ENCODE assay signal across 23 cellular contexts in genomic region chr3:184760337-184761119, GRCh38. TPM values are rescaled to one million over a fixed set of nuclear protein-coding genes. Genes with fewer than 3 reads are reported as not detected.
DNase-seq lines count a peak whose midpoint lies in the region; ATAC-seq and TF ChIP-seq lines count a peak whose summit lies in the region.
"Had no signal": no experiment of that assay in that cellular context is flagged by ENCODE, and none has a peak within 500 bp of the region (broad histone marks: within the 10 kb centered on the region; RNA-seq: fewer than 3 reads in every experiment).

No MANE protein-coding gene starts in this region.

- no peak overlapping the region for H4K8ac ChIP-seq in neuronal stem cell (ENCODE audit: low read depth, low read length)

- no peak overlapping the region for H2BK120ac ChIP-seq in neuronal stem cell (ENCODE audit: low read depth, low read length)

- H3K9me3 ChIP-seq in AG04450 (ENCODE audit: control insufficient read depth, insufficient read depth, low read length) (no peaks in the 10 kb centered on the region), SK-N-MC (ENCODE audit: low read depth, low read length) (no peaks in the 10 kb centered on the region), esophagus squamous epithelium (no peaks in the 10 kb centered on the region), neuronal stem cell (replicated peaks in 1 of 2; ENCODE audit: control insufficient read depth in 2 of 2, insufficient read depth in 1 of 2, low read depth in 1 of 2, low read length in 2 of 2) (no peaks in the 10 kb centered on the region)
- H3K9me3 ChIP-seq: upper lobe of right lung had no signal

- no peak overlapping the region for H3K27ac Mint-ChIP-seq in activated T-cell treated with anti-CD3 and anti-CD28 coated beads, Interleukin-2, amount 50 U/mL, for 72 hours
- H3K27ac Mint-ChIP-seq: activated B cell treated with CpG ODN at 0.5 μM for 24 hours; activated CD4-positive, alpha-beta memory T cell treated with anti-CD3 and anti-CD28 coated beads, Interleukin-2, amount 10 ng/mL, durations not matched to agents 7 days and 5 days; GM23338 had no signal

- no peak overlapping the region for H3K23ac ChIP-seq in neuronal stem cell (ENCODE audit: low read depth, low read length, poor library complexity)

- peak overlapping the region; percentile 21 for H3K18ac ChIP-seq in neuronal stem cell (ENCODE audit: low read length)

- no peak overlapping the region for H3K4me2 ChIP-seq in neuronal stem cell (ENCODE audit: insufficient read depth, low read length, poor library complexity, severe bottlenecking)
- H3K4me2 ChIP-seq: GM23338 had no signal

- no peak overlapping the region for H3K4ac ChIP-seq in neuronal stem cell (ENCODE audit: low read length)

- no peak overlapping the region for H2AFZ ChIP-seq in neuronal stem cell (ENCODE audit: low read length)
- H2AFZ ChIP-seq: GM23338 had no signal

- H3K27me3 ChIP-seq in AG04450 (ENCODE audit: control insufficient read depth, insufficient read depth, low read length) (no peaks in the 10 kb centered on the region), esophagus squamous epithelium (no peaks in the 10 kb centered on the region), neuronal stem cell (ENCODE audit: control insufficient read depth in 3 of 3, insufficient read depth in 3 of 3, low read depth in 1 of 3, low read length in 3 of 3) (peaks cover 0 to 37% (median 0%) of the 10 kb centered on the region in 3 experiments)
- H3K27me3 ChIP-seq: upper lobe of right lung had no signal

- H3K27ac ChIP-seq in AG04450 (ENCODE audit: low read depth, low read length) (peak overlapping the region; percentile 85), SK-N-MC (peak overlapping the region; percentile 94), esophagus squamous epithelium (peak overlapping the region in 3 of 4 donors; percentile 7 to 38 (median 29)), neuronal stem cell (replicated peaks; ENCODE audit: low read length) (no peak overlapping the region)
- H3K27ac ChIP-seq: C4-2B, HL-60, upper lobe of right lung had no signal

- DNase-seq in AG04450 (ENCODE audit: low read depth, low spot score) (no peak), SK-N-MC (ENCODE audit: low read depth, low spot score) (no peak), esophagus squamous epithelium (lab: John Stamatoyannopoulos, UW) (no peak), neuronal stem cell (ENCODE audit: low spot score) (no peak), head of caudate nucleus (no peak)
- no peak for DNase-seq in activated T-cell treated with anti-CD3 and anti-CD28 coated beads, Interleukin-2, amount 50 U/mL, for 72 hours
- DNase-seq: activated B cell treated with CpG ODN at 0.5 μM for 24 hours; activated CD4-positive, alpha-beta memory T cell treated with anti-CD3 and anti-CD28 coated beads, Interleukin-2, amount 10 ng/mL, durations not matched to agents 7 days and 5 days; activated gamma-delta T cell treated with Interleukin-2 at 50 U/mL for 16 hours; activated T-cell treated with anti-CD3 and anti-CD28 coated beads for 4 hours; Calu3; foreskin fibroblast; NCI-H1417 treated with DMSO at 0.1 percent for 48 hours; NK-92 treated with Interleukin-12 subunit alpha and Interleukin-12 subunit beta, amount 100 ng/mL, for 24 hours; stimulated activated CD4-positive, alpha-beta T cell treated with anti-CD3 and anti-CD28 coated beads, Interleukin-15, amount 100 ng/mL, for 24 hours; stimulated activated CD8-positive, alpha-beta memory T cell treated with anti-CD3 and anti-CD28 coated beads, Interleukin-4, amount 100 ng/mL, for 48 hours; upper lobe of right lung had no signal

- H3K27me3 Mint-ChIP-seq in activated T-cell treated with anti-CD3 and anti-CD28 coated beads, Interleukin-2, amount 50 U/mL, for 72 hours (ENCODE audit: low read depth) = no peaks in the 10 kb centered on the region

- peak overlapping the region; percentile 50 for H2AK5ac ChIP-seq in neuronal stem cell (ENCODE audit: low read depth, low read length)

- POLR2A ChIA-PET in AG04450 (lab: Yijun Ruan, JAX) = interaction anchor here (0.7 kb wide), 1 partner anchor 22 kb away, joined by 4 read pairs; no protein-coding TSS in a partner anchor

- H2BK15ac ChIP-seq in neuronal stem cell (ENCODE audit: low read length) = no peak overlapping the region

- no peak overlapping the region for H2BK5ac ChIP-seq in neuronal stem cell (ENCODE audit: low read length)

- TF ChIP-seq POLR2A in esophagus squamous epithelium (IDR thresholded peaks at IDR 0.05) = no peak

- H3K36me3 Mint-ChIP-seq in activated T-cell treated with anti-CD3 and anti-CD28 coated beads, Interleukin-2, amount 50 U/mL, for 72 hours (ENCODE audit: insufficient read depth in 2 of 2) = no peaks in the 10 kb centered on the region

- H4K91ac ChIP-seq in neuronal stem cell (ENCODE audit: low read depth, low read length, poor library complexity) = no peak overlapping the region

- peaks cover 5% of the 10 kb centered on the region for H3K4me1 Mint-ChIP-seq in activated T-cell treated with anti-CD3 and anti-CD28 coated beads, Interleukin-2, amount 50 U/mL, for 72 hours (ENCODE audit: low read depth)

- CTCF ChIA-PET in AG04450 (lab: Charles Lee) = interaction anchor here (1.0 kb wide), 2 partner anchors 33 to 199 kb away, joined by 4 to 5 read pairs; partner anchors contain the start of gene EPHB3

- H3K4me1 ChIP-seq in esophagus squamous epithelium = peaks cover 9 to 69% (median 28%) of the 10 kb centered on the region in 3 donors
- peaks cover 6 to 13% of the 10 kb centered on the region in 2 donors for H3K4me1 ChIP-seq in neuronal stem cell (ENCODE audit: control insufficient read depth in 2 of 2, insufficient read depth in 1 of 2, low read depth in 1 of 2, low read length in 2 of 2)
- H3K4me1 ChIP-seq: upper lobe of right lung had no signal

- H3K14ac ChIP-seq in neuronal stem cell (ENCODE audit: low read length) = no peak overlapping the region

- H3K9ac ChIP-seq in SK-N-MC (ENCODE audit: insufficient read length) (peak overlapping the region; percentile 35), neuronal stem cell (ENCODE audit: low read depth, low read length, poor library complexity) (peak overlapping the region; percentile 51)

- no peak overlapping the region for H3K4me3 Mint-ChIP-seq in activated T-cell treated with anti-CD3 and anti-CD28 coated beads, Interleukin-2, amount 50 U/mL, for 72 hours
- H3K4me3 Mint-ChIP-seq: activated B cell treated with CpG ODN at 0.5 μM for 24 hours; activated CD4-positive, alpha-beta memory T cell treated with anti-CD3 and anti-CD28 coated beads, Interleukin-2, amount 10 ng/mL, durations not matched to agents 7 days and 5 days; GM23338 had no signal

- WGBS in esophagus squamous epithelium, 2 donors = 56 to 58% methylated on average over 6 to 8 of the region's 9 CpGs
- 100% methylated on average over 2 of the region's 9 CpGs; no CpG with 5 or more reads in 1 of the 2 donors for WGBS in neuronal stem cell (ENCODE audit: extremely low coverage in 2 of 2, insufficient read length in 2 of 2, insufficient replicate concordance in 1 of 2), 2 donors

- H2BK12ac ChIP-seq in neuronal stem cell (ENCODE audit: low read length) = no peak overlapping the region

- H3K79me1 ChIP-seq in neuronal stem cell (ENCODE audit: low read depth, low read length) = no peaks in the 10 kb centered on the region

- intact Hi-C loops in esophagus squamous epithelium (cut with DNase I) = no loop called here
- intact Hi-C loops in head of caudate nucleus (cut with DNase I) = no loop called here

- ATAC-seq in HG03095 (IDR thresholded peaks at IDR 0.05; ENCODE audit: unreplicated experiment) (no peak), HG03342 (IDR thresholded peaks at IDR 0.05; ENCODE audit: unreplicated experiment) (no peak)
- ATAC-seq in activated T-cell treated with anti-CD3 and anti-CD28 coated beads, Interleukin-2, amount 50 U/mL, for 72 hours (replicated peaks in 1 of 2) = no peak
- ATAC-seq: GM23338, upper lobe of right lung had no signal

- no peak overlapping the region for H3K4me3 ChIP-seq in AG04450 (ENCODE audit: low read depth, low read length)
- H3K4me3 ChIP-seq in SK-N-MC = peak overlapping the region; percentile 46
- no peak overlapping the region for H3K4me3 ChIP-seq in esophagus squamous epithelium
- H3K4me3 ChIP-seq in neuronal stem cell (ENCODE audit: low read length in 2 of 2) = no peak overlapping the region
- H3K4me3 ChIP-seq: dorsolateral prefrontal cortex, GM23338, upper lobe of right lung had no signal

- H3K36me3 ChIP-seq in SK-N-MC (ENCODE audit: insufficient read depth, low read length) (no peaks in the 10 kb centered on the region), esophagus squamous epithelium (no peaks in the 10 kb centered on the region), neuronal stem cell (replicated peaks in 1 of 2; ENCODE audit: control insufficient read depth in 2 of 2, insufficient read depth in 2 of 2, low read length in 2 of 2) (no peaks in the 10 kb centered on the region)
- H3K36me3 ChIP-seq: upper lobe of right lung had no signal

- TF ChIP-seq CTCF in AG04450 (IDR thresholded peaks at IDR 0.05; ENCODE audit: low read depth, low read length) (no peak), esophagus squamous epithelium (IDR thresholded peaks at IDR 0.05) (no peak)

- no peaks in the 10 kb centered on the region for H3K9me3 Mint-ChIP-seq in activated T-cell treated with anti-CD3 and anti-CD28 coated beads, Interleukin-2, amount 50 U/mL, for 72 hours
- H3K9me3 Mint-ChIP-seq: activated B cell treated with CpG ODN at 0.5 μM for 24 hours; activated CD4-positive, alpha-beta memory T cell treated with anti-CD3 and anti-CD28 coated beads, Interleukin-2, amount 10 ng/mL, durations not matched to agents 7 days and 5 days; GM23338 had no signal

RNA-seq across cellular contexts. Expression of gene MAGEF1, which starts 48.7 kb away (rescaled TPM):
- polyA plus RNA-seq in AG04450 (2011; rRNA removed) = 19.8 and 23.4 TPM in 2 replicates
- polyA minus RNA-seq in AG04450 (2011; rRNA and poly(A)+ RNA removed) = 8.0 and 10.8 TPM in 2 replicates
- 10 to 100 TPM; 18.3 to 28.4 (median 20.6) TPM for total RNA-seq in esophagus squamous epithelium
- polyA plus RNA-seq in neuronal stem cell (2013, experiment 1 of 2) = 67.9 TPM
- 67.5 TPM for polyA plus RNA-seq in neuronal stem cell (2013, experiment 2 of 2)
- total RNA-seq in activated T-cell treated with anti-CD3 and anti-CD28 coated beads, Interleukin-2, amount 50 U/mL, for 72 hours = 10 to 100 TPM; 27.9 to 28.1 TPM

RNA-seq across cellular contexts. Expression of gene VPS8, which starts 51.4 kb away (rescaled TPM):
- polyA plus RNA-seq in AG04450 (2011; rRNA removed) = 33.4 and 40.6 TPM in 2 replicates
- polyA minus RNA-seq in AG04450 (2011; rRNA and poly(A)+ RNA removed) = 48.0 and 97.7 TPM in 2 replicates
- 10 to 100 TPM; 23.7 to 61.8 (median 37.1) TPM for total RNA-seq in esophagus squamous epithelium
- polyA plus RNA-seq in neuronal stem cell (2013, experiment 1 of 2) = 12.9 TPM
- polyA plus RNA-seq in neuronal stem cell (2013, experiment 2 of 2) = 12.8 TPM
- 100 to 1,000 TPM in 1 of 2 donors, 10 to 100 TPM in 1; 86.6 to 104 TPM for total RNA-seq in activated T-cell treated with anti-CD3 and anti-CD28 coated beads, Interleukin-2, amount 50 U/mL, for 72 hours
